ENCODE assay signal across 27 cellular contexts in genomic region chr7:33766396-33766795, GRCh38.
"Had no signal": no experiment of that assay in that cellular context is flagged by ENCODE, and none has a peak within 500 bp of the region (broad histone marks: within the 10 kb centered on the region; RNA-seq: fewer than 3 reads in every experiment).

No MANE protein-coding gene starts in this region.

- H3K36me3 ChIP-seq: adrenal gland, MG63 had no signal

- H3K9me3 ChIP-seq: adrenal gland, MG63 had no signal

- DNase-seq: activated B cell treated with CpG ODN at 0.5 μM for 24 hours; activated CD4-positive, alpha-beta memory T cell treated with anti-CD3 and anti-CD28 coated beads for 36 hours; activated CD4-positive, alpha-beta T cell treated with anti-CD3 and anti-CD28 coated beads for 1 hour; activated CD4-positive, alpha-beta T cell treated with anti-CD3 and anti-CD28 coated beads, Interleukin-2, amount 10 ng/mL, durations not matched to agents 7 days and 5 days; activated CD8-positive, alpha-beta memory T cell treated with anti-CD3 and anti-CD28 coated beads for 24 hours; activated naive CD4-positive, alpha-beta T cell treated with anti-CD3 and anti-CD28 coated beads, Interleukin-2, amount 50 U/mL, for 16 hours; activated naive CD8-positive, alpha-beta T cell treated with anti-CD3 and anti-CD28 coated beads, Interleukin-2, amount 10 ng/mL, durations not matched to agents 7 days and 5 days; activated T-cell treated with anti-CD3 and anti-CD28 coated beads, Interleukin-2, amount 50 U/mL, for 72 hours; adrenal gland; anterior cingulate cortex; central memory CD4-positive, alpha-beta T cell; MG63; MV-4-11; NCI-H1092 treated with DMSO at 0.1 percent for 48 hours; NCI-H1417 treated with DMSO at 0.1 percent for 48 hours; NCI-H1694; NCI-H2029; NCI-H2107; NCI-H345; NCI-H510A; NCI-H526 treated with DMSO at 0.1 percent for 48 hours; NCI-H82; SIG-M5; T-cell; T-helper 2 cell; T1000 had no signal

- H3K4me2 ChIP-seq: KMS-11 had no signal

- H3K27me3 ChIP-seq: adrenal gland, MG63 had no signal

- ATAC-seq: activated T-cell treated with anti-CD3 and anti-CD28 coated beads, Interleukin-2, amount 50 U/mL, for 72 hours; T-cell had no signal

- H3K4me3 ChIP-seq: adrenal gland, MG63 had no signal

- H3K27ac ChIP-seq: adrenal gland, KMS-11 had no signal
